1 cellular context compared by ENCODE assay signal in the genomic region with DNA sequence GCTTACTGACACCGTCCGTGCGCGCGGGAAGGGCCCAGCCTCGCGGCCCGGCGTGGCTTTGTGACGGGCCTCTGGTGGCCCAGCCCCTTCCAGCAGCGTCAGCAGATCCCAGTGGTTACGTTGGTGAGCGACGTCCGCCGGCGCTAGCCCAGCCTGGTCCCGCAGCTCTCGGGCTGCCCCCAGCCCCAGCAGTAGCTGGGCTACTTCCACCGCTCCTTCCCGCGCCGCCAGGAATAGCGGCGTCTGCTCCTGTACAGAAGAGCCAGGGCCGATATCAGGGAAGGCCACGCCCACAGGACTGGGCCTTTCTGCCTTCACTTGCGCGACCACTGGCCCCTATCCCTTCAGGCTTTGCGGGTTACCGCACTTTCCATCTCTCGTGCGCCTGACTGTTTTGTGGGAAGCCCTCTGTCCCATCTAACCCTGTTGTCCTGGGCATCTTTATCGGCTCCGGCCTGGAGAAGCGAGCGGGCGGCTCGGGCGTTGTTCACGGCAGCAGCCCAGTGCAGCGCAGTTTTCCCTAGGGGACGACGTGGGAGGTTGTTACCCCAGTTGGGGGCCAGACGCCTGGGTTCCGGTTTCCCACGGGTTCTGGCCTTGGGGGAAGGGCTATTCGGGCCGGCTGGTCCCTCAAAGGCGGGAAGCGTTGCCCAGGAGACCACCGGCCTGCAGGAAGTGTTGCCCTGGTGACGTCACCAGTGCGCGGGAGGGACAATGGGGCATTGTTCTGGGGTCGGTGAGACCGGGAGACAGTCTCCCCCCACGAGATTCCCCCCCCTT.
TF ChIP-seq lines count a peak whose summit lies in the region.

No MANE protein-coding gene starts in this region.

TF ChIP-seq in A549, 52 proteins besides CTCF, POLR2A, EP300 and RAD21 (continued from another document):
- TF ChIP-seq, protein P1, sequence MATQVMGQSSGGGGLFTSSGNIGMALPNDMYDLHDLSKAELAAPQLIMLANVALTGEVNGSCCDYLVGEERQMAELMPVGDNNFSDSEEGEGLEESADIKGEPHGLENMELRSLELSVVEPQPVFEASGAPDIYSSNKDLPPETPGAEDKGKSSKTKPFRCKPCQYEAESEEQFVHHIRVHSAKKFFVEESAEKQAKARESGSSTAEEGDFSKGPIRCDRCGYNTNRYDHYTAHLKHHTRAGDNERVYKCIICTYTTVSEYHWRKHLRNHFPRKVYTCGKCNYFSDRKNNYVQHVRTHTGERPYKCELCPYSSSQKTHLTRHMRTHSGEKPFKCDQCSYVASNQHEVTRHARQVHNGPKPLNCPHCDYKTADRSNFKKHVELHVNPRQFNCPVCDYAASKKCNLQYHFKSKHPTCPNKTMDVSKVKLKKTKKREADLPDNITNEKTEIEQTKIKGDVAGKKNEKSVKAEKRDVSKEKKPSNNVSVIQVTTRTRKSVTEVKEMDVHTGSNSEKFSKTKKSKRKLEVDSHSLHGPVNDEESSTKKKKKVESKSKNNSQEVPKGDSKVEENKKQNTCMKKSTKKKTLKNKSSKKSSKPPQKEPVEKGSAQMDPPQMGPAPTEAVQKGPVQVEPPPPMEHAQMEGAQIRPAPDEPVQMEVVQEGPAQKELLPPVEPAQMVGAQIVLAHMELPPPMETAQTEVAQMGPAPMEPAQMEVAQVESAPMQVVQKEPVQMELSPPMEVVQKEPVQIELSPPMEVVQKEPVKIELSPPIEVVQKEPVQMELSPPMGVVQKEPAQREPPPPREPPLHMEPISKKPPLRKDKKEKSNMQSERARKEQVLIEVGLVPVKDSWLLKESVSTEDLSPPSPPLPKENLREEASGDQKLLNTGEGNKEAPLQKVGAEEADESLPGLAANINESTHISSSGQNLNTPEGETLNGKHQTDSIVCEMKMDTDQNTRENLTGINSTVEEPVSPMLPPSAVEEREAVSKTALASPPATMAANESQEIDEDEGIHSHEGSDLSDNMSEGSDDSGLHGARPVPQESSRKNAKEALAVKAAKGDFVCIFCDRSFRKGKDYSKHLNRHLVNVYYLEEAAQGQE (IDR thresholded peaks at IDR 0.05): peak; percentile 9; the same call in 1 of the 2 replicates
- peak; percentile 34; the same call in 1 of the 2 replicates for TF ChIP-seq USF2 (IDR thresholded peaks at IDR 0.05)
TF ChIP-seq in A549: peak in this region for 10.
